ENCODE assay signal across 25 cellular contexts in the genomic region with DNA sequence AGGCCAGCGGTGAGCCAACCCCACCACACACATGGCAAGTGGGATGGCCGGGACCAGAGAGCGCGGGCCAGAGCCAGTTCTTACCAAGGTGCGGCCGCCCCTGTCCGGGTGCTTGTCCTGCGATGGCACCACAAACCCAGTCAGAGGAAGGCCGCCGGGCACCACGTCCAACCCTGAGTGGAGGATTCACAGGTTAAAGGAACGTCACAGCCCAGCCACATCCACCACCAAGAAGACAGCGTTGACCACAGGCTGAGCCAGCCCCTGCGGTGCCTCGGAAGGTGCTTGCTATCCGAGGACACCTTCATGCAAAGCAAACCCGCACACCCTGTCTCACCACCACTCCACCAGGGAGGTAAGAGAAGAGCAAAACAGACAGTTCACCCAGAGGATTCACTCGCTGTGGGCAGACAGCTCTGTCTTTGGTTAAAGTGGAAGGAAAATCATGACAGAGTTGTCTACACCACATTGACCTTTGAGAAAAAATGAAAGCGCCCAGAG. TPM values are rescaled to one million over a fixed set of nuclear protein-coding genes. Genes with fewer than 3 reads are reported as not detected.
"Had no signal": no experiment of that assay in that cellular context is flagged by ENCODE, and none has a peak within 500 bp of the region (broad histone marks: within the 10 kb centered on the region; RNA-seq: fewer than 3 reads in every experiment).

No MANE protein-coding gene starts in this region.

- H3K4me1 ChIP-seq: breast epithelium, esophagus muscularis mucosa, foreskin keratinocyte, testis, transverse colon had no signal

- H3K27me3 ChIP-seq: breast epithelium, esophagus muscularis mucosa, foreskin keratinocyte, heart right ventricle, left lung, testis, transverse colon had no signal

- DNase-seq: activated CD4-positive, alpha-beta memory T cell treated with anti-CD3 and anti-CD28 coated beads, Interleukin-2, amount 10 ng/mL, durations not matched to agents 7 days and 5 days; activated CD4-positive, alpha-beta T cell treated with anti-CD3 and anti-CD28 coated beads for 1 hour; activated CD4-positive, alpha-beta T cell treated with anti-CD3 and anti-CD28 coated beads, Interleukin-2, amount 10 ng/mL, durations not matched to agents 7 days and 5 days; activated CD8-positive, alpha-beta memory T cell treated with anti-CD3 and anti-CD28 coated beads, Interleukin-2, amount 50 U/mL, for 48 hours; activated gamma-delta T cell; activated naive CD4-positive, alpha-beta T cell treated with anti-CD3 and anti-CD28 coated beads, Interleukin-2, amount 10 ng/mL, durations not matched to agents 7 days and 5 days; activated T-cell treated with anti-CD3 and anti-CD28 coated beads, Interleukin-2, amount 50 U/mL, for 24 hours; central memory CD4-positive, alpha-beta T cell; dermis blood vessel endothelial cell; effector CD4-positive, alpha-beta T cell; foreskin keratinocyte; heart right ventricle; stimulated activated naive CD4-positive, alpha-beta T cell; SW 1271; T-helper 9 cell; testis; transverse colon; WERI-Rb-1 had no signal

- H3K4me3 ChIP-seq: breast epithelium, esophagus muscularis mucosa, heart right ventricle, left lung, skin epidermis, testis, transverse colon had no signal

- FAIRE-seq: TTC549, urothelium cell line had no signal

- H3K36me3 ChIP-seq: breast epithelium, transverse colon had no signal

- H3K27ac ChIP-seq: breast epithelium, esophagus muscularis mucosa, foreskin keratinocyte, heart right ventricle, left lung, skin epidermis, testis, transverse colon, WERI-Rb-1 had no signal

- H3K9me3 ChIP-seq: esophagus muscularis mucosa, testis, transverse colon had no signal

RNA-seq across cellular contexts. Expression of gene NLRC3, which starts 18.4 kb away (rescaled TPM):
- total RNA-seq: foreskin keratinocyte, neural crest cell had no signal
- polyA plus RNA-seq: foreskin keratinocyte had no signal
